8 cellular contexts compared by ENCODE assay signal in genomic region chr20:25697132-25697446, GRCh38. TPM values are rescaled to one million over a fixed set of nuclear protein-coding genes. Genes with fewer than 3 reads are reported as not detected.
DNase-seq lines count a peak whose midpoint lies in the region; ATAC-seq and TF ChIP-seq lines count a peak whose summit lies in the region.

No MANE protein-coding gene starts in this region.

- TF ChIP-seq POLR2A in gastrocnemius medialis (IDR thresholded peaks at IDR 0.05) = no peak

- TF ChIP-seq CTCF in GM12875 (IDR thresholded peaks at IDR 0.05; ENCODE audit: borderline replicate concordance, insufficient read depth, low read depth, low read length) (no peak), WERI-Rb-1 (IDR thresholded peaks at IDR 0.05; ENCODE audit: low read depth, low read length) (no peak), foreskin fibroblast (IDR thresholded peaks at IDR 0.05; ENCODE audit: low read depth, low read length) (no peak), gastrocnemius medialis (IDR thresholded peaks at IDR 0.05 in 4 of 5, conservative IDR thresholded peaks at IDR 0.05 in 1 of 5) (no peak)

- ATAC-seq in gastrocnemius medialis (no peak), GM21723 (IDR thresholded peaks at IDR 0.05; ENCODE audit: unreplicated experiment) (no peak)

- H3K27ac ChIP-seq in WERI-Rb-1 (no peak overlapping the region), gastrocnemius medialis (peak overlapping the region; percentile 80 to 92 (median 84))

- intact Hi-C loops in gastrocnemius medialis (cut with DNase I; ENCODE audit: low total_unique reads) = loop anchor here (2.0 to 5.0 kb wide), 3 partner anchors 74 to 305 kb away; partner anchors contain the start of gene ABHD12

- H3K9me3 ChIP-seq in WERI-Rb-1 (ENCODE audit: severe bottlenecking) (no peaks in the 10 kb centered on the region), gastrocnemius medialis (no peaks in the 10 kb centered on the region)

- H3K27me3 ChIP-seq in WERI-Rb-1 (ENCODE audit: insufficient read depth, low read depth, severe bottlenecking) = no peaks in the 10 kb centered on the region
- H3K27me3 ChIP-seq in gastrocnemius medialis = no peaks in the 10 kb centered on the region

- H3K36me3 ChIP-seq in WERI-Rb-1 (peaks cover 3% of the 10 kb centered on the region; the same call in 1 of the 2 replicates), gastrocnemius medialis (no peaks in the 10 kb centered on the region)

- in situ Hi-C loops in gastrocnemius medialis (cut with MboI; ENCODE audit: low sequenced_read_pairs in 4 of 4) = loop anchor here in 3 of 4 donors (5.0 to 25.0 kb wide), 4 partner anchors 75 to 635 kb away; partner anchors contain the start of genes ABHD12 (in 1 of the 3), ACSS1 (in 1 of the 3) and NANP (in 1 of the 3)

- H3K4me3 ChIP-seq in GM12875 (ENCODE audit: low read depth, low read length) = peak overlapping the region; percentile 82
- H3K4me3 ChIP-seq in WERI-Rb-1 (ENCODE audit: low read depth, low read length) = peak overlapping the region; percentile 88
- peak overlapping the region; percentile 85 to 89 for H3K4me3 ChIP-seq in foreskin fibroblast (ENCODE audit: low read depth in 1 of 2, low read length in 2 of 2)
- peak overlapping the region; percentile 86 to 95 (median 92) for H3K4me3 ChIP-seq in gastrocnemius medialis

- H3K4me1 ChIP-seq in gastrocnemius medialis = peaks cover 8 to 11% of the 10 kb centered on the region in 2 donors

- DNase-seq in WERI-Rb-1 (no peak), foreskin fibroblast (no peak), gastrocnemius medialis (no peak), NCI-H2227 treated with DMSO at 0.1 percent for 48 hours (lab: John Stamatoyannopoulos, UW) (no peak), HPDE6-E6E7 (ENCODE audit: extremely low spot score) (no peak)
- DNase-seq in stimulated activated CD4-positive, alpha-beta T cell treated with anti-CD3 and anti-CD28 coated beads, Interleukin-2, amount 100 ng/mL, for 48 hours = no peak

RNA-seq across cellular contexts. Expression of gene ZNF337, which starts 0.4 kb away (rescaled TPM):
- 1 to 10 TPM; 7.1 to 9.4 (median 8.0) TPM for total RNA-seq in gastrocnemius medialis
